ENCODE assay signal across 19 cellular contexts in the genomic region with DNA sequence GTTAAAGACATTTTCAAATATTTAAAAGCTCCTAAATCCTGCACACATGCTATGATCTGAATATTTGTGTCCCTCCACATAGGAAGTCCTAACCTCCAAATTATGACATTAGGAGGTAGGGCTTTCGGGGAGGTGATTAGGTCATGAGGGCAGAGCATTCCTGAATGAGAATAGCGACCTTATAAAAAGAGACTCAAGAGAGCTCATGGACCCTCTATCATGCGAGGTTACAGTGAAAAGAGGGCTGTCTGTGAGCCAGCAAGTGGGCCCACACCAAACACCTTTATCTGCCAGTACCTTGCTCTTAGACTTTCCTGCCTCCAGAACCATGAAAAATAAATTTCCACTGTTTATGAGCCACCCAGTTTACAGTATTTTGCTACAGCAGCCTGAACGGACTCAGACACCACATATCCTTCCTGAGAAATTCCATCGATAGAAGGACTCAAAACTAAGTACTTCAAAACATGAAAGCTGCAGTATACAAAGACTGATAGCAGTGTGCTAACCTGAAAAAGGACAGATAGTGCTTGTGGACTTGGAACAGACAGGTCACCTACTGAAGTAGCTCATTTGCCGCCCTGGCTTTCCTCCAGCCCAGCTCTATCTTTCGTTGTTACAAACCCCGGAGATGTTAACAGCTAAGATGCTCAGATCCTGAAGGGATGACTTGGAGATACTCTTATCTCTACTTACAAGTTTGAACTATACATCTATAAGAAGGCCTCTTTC. TPM values are rescaled to one million over a fixed set of nuclear protein-coding genes. Genes with fewer than 3 reads are reported as not detected.
DNase-seq lines count a peak whose midpoint lies in the region; ATAC-seq, FAIRE-seq and TF ChIP-seq lines count a peak whose summit lies in the region.
"Had no signal": no experiment of that assay in that cellular context is flagged by ENCODE, and none has a peak within 500 bp of the region (broad histone marks: within the 10 kb centered on the region; RNA-seq: fewer than 3 reads in every experiment).

No MANE protein-coding gene starts in this region.

- H3K4me2 ChIP-seq in K562 (ENCODE audit: insufficient read depth, low read length) = peak overlapping the region; percentile 28; the same call in 1 of the 2 replicates

- H2AFZ ChIP-seq in K562 (ENCODE audit: low read depth, low read length) = no peak overlapping the region

- no peak for TF ChIP-seq CTCF in K562 (IDR thresholded peaks at IDR 0.05 in 2 of 3, conservative IDR thresholded peaks at IDR 0.05 in 1 of 3; ENCODE audit: insufficient read depth in 2 of 3, low read depth in 1 of 3, low read length in 3 of 3)
- no peak for TF ChIP-seq CTCF in cardiac muscle cell (IDR thresholded peaks at IDR 0.05; ENCODE audit: low read depth, low read length)
- no peak for TF ChIP-seq CTCF in upper lobe of left lung (IDR thresholded peaks at IDR 0.05)

- H3K79me2 ChIP-seq in K562 (ENCODE audit: control insufficient read depth, insufficient read depth, low read length) = peaks cover 97% of the 10 kb centered on the region

- no peak for TF ChIP-seq EP300 in K562 (IDR thresholded peaks at IDR 0.05; ENCODE audit: low read length)
- TF ChIP-seq EP300 in upper lobe of left lung (IDR thresholded peaks at IDR 0.05) = no peak

- DNase-seq in K562 (ENCODE audit: extremely low read depth in 1 of 4, low spot score in 3 of 4) (peak in 1 of 4 experiments; percentile 30), cardiac muscle cell (ENCODE audit: low read depth in 1 of 2, low spot score in 1 of 2) (peak in 1 of 2 donors; percentile 17), memory B cell (ENCODE audit: low spot score in 2 of 2) (no peak), upper lobe of left lung (no peak)
- DNase-seq: Caco-2; CD4-positive, CD25-positive, alpha-beta regulatory T cell; EL; HCEC 1CT; KG1; NCI-H1436; NCI-H2029 treated with DMSO at 0.1 percent for 48 hours; NCI-H510A treated with DMSO at 0.1 percent for 48 hours; NCI-H82; PC-3 had no signal

- CTCF ChIA-PET in K562 (lab: Yijun Ruan, JAX; ENCODE audit: low intra/inter-chr PET ratio) = no interaction called here

- WGBS in K562 (ENCODE audit: insufficient coverage, low coverage, missing lambda C conversion rate) = 55% methylated on average over 8 of the region's 8 CpGs
- 80 to 86% methylated on average over 8 of the region's 8 CpGs for WGBS in upper lobe of left lung, 2 donors

- no peaks in the 10 kb centered on the region for H3K27me3 Mint-ChIP-seq in memory B cell
- H3K27me3 Mint-ChIP-seq: B cell; CD4-positive, CD25-positive, alpha-beta regulatory T cell had no signal

- H3K36me3 ChIP-seq in HUES48 (ENCODE audit: control insufficient read depth, insufficient read depth, low read length) = no peaks in the 10 kb centered on the region
- no peaks in the 10 kb centered on the region; the same call in 2 of the 3 replicates for H3K36me3 ChIP-seq in K562 (ENCODE audit: control insufficient read depth, insufficient read depth, low read length)
- H3K36me3 ChIP-seq in cardiac muscle cell = no peaks in the 10 kb centered on the region
- no peaks in the 10 kb centered on the region for H3K36me3 ChIP-seq in upper lobe of left lung

- H3K36me3 Mint-ChIP-seq in memory B cell = peaks cover 13% of the 10 kb centered on the region

- H3K9me3 ChIP-seq in HUES48 (ENCODE audit: control insufficient read depth, insufficient read depth, low read length) = no peaks in the 10 kb centered on the region
- no peaks in the 10 kb centered on the region; the same call in 1 of the 2 replicates for H3K9me3 ChIP-seq in K562 (replicated peaks; ENCODE audit: control insufficient read depth, insufficient read depth, low read depth, low read length)
- no peaks in the 10 kb centered on the region for H3K9me3 ChIP-seq in cardiac muscle cell (ENCODE audit: low read depth)
- H3K9me3 ChIP-seq in upper lobe of left lung = no peaks in the 10 kb centered on the region
- H3K9me3 ChIP-seq: Caco-2 had no signal

- H3K27ac ChIP-seq in HUES48 (ENCODE audit: low read depth, low read length) (peak overlapping the region; percentile 52), K562 (ENCODE audit: extremely low read depth, low read depth, low read length) (no peak overlapping the region), cardiac muscle cell (peak overlapping the region; percentile 63), upper lobe of left lung (no peak overlapping the region)
- H3K27ac ChIP-seq: SK-N-MC had no signal

- POLR2A ChIA-PET in K562 (lab: Yijun Ruan, JAX) = interaction anchor here (0.8 to 2.6 kb wide), 5 partner anchors 9 to 16 kb away, joined by 3 to 12 read pairs (median 6); partner anchors contain the start of genes FAM210A and RNMT

- H4K20me1 ChIP-seq in K562 (replicated peaks; ENCODE audit: control insufficient read depth, insufficient read depth, low read length) = 0 out of 2 replicates have a peak, but pooled peaks cover 4% of the 10 kb centered on the region

- FAIRE-seq in K562 (lab: Jason Lieb, UNC) = no peak

- in situ Hi-C loops in K562 (cut with MboI) = no loop called here

- TF ChIP-seq RAD21 in K562 (CRISPR knock-in tag; conservative IDR thresholded peaks at IDR 0.05 in 1 of 2, IDR thresholded peaks at IDR 0.05 in 1 of 2) = no peak

- H3K4me1 Mint-ChIP-seq in memory B cell = peaks cover 26% of the 10 kb centered on the region

- peaks cover 22% of the 10 kb centered on the region for H3K4me1 ChIP-seq in HUES48 (ENCODE audit: control insufficient read depth, insufficient read depth, low read length)
- H3K4me1 ChIP-seq in K562 (replicated peaks in 1 of 2; ENCODE audit: control insufficient read depth in 2 of 2, insufficient read depth in 2 of 2, low read length in 2 of 2) = no peaks in the 10 kb centered on the region; a peak in 2 of 5 replicates
- peaks cover 13% of the 10 kb centered on the region for H3K4me1 ChIP-seq in cardiac muscle cell (ENCODE audit: low read depth)
- no peaks in the 10 kb centered on the region for H3K4me1 ChIP-seq in upper lobe of left lung

- ATAC-seq in K562 (peak; percentile 70), memory B cell (ENCODE audit: low read depth) (no peak), HG03442 (IDR thresholded peaks at IDR 0.05; ENCODE audit: unreplicated experiment) (no peak), HG02840 (IDR thresholded peaks at IDR 0.05; ENCODE audit: low FRiP score, unreplicated experiment) (no peak), upper lobe of left lung (ENCODE audit: low FRiP score in 2 of 2) (no peak)
- ATAC-seq: PC-3 had no signal

- intact Hi-C loops in K562 (cut with micrococcal nuclease) = no loop called here

- H3K27ac Mint-ChIP-seq in memory B cell = peak overlapping the region; percentile 36
- H3K27ac Mint-ChIP-seq: B cell had no signal

- no peak overlapping the region for H3K4me3 Mint-ChIP-seq in memory B cell
- H3K4me3 Mint-ChIP-seq: B cell; CD4-positive, CD25-positive, alpha-beta regulatory T cell had no signal

- no peaks in the 10 kb centered on the region for H3K27me3 ChIP-seq in HUES48 (ENCODE audit: control insufficient read depth, insufficient read depth, low read length)
- H3K27me3 ChIP-seq in K562 (ENCODE audit: control insufficient read depth in 2 of 2, insufficient read depth in 2 of 2, low read length in 2 of 2) = no peaks in the 10 kb centered on the region
- H3K27me3 ChIP-seq in cardiac muscle cell = no peaks in the 10 kb centered on the region
- no peaks in the 10 kb centered on the region for H3K27me3 ChIP-seq in upper lobe of left lung

- no peaks in the 10 kb centered on the region for H3K9me3 Mint-ChIP-seq in memory B cell

- H3K9ac ChIP-seq in HUES48 (ENCODE audit: low read depth, low read length) (no peak overlapping the region), K562 (ENCODE audit: insufficient read depth in 1 of 2, low read depth in 2 of 2, low read length in 2 of 2) (no peak overlapping the region)

- H3K9me1 ChIP-seq in K562 (ENCODE audit: control insufficient read depth, insufficient read depth, low read length) = no peaks in the 10 kb centered on the region

- H3K4me3 ChIP-seq in HUES48 (ENCODE audit: low read depth, low read length) (no peak overlapping the region; the same call in 1 of the 2 replicates), K562 (no peak overlapping the region), cardiac muscle cell (no peak overlapping the region), upper lobe of left lung (no peak overlapping the region)
- H3K4me3 ChIP-seq: SK-N-MC had no signal

- no TSS peak for BruUV-seq in K562 (replicated peaks; lab: Mats Ljungman, UMichigan)

- no peak for TF ChIP-seq POLR2A in K562 (conservative IDR thresholded peaks at IDR 0.05)
- no peak for TF ChIP-seq POLR2A in upper lobe of left lung (IDR thresholded peaks at IDR 0.05)

RNA-seq across cellular contexts. Expression of gene FAM210A, which starts 13.8 kb away (rescaled TPM):
- total RNA-seq in K562 (2011; cell fraction: chromatin; rRNA removed; ENCODE audit: low replicate concordance) = 23.5 and 25.4 TPM in 2 replicates
- total RNA-seq in K562 (2011; cell fraction: nucleolus; rRNA removed) = 9.7 and 12.6 TPM in 2 replicates
- total RNA-seq in K562 (2011; cell fraction: nucleoplasm; rRNA removed) = 16.1 and 19.7 TPM in 2 replicates
- total RNA-seq in K562 (2014; rRNA removed) (19.1 and 23.1 TPM in 2 replicates), K562 (2014; rRNA removed; fragmentation: Illumina TruSeq; extraction: Trizol) (21.2 and 25.3 TPM in 2 replicates), K562 (2015; rRNA removed; fragmentation: Illumina TruSeq; extraction: Trizol) (15.6 and 18.3 TPM in 2 replicates), K562 (2021) (24.4 and 24.9 TPM in 2 replicates), cardiac muscle cell (20.6 and 26.9 TPM in 2 replicates), upper lobe of left lung (10 to 100 TPM in 4 of 6 donors, 1 to 10 TPM in 2; 2.1 to 12.9 (median 10.6) TPM)
- polyA plus RNA-seq in K562 (2011; rRNA removed) (30.5 and 41.7 TPM in 2 replicates), K562 (2014; fragmentation: Illumina TruSeq; extraction: Trizol) (17.4 and 20.0 TPM in 2 replicates), K562 (2014; fragmentation: Nextera tagmentation; extraction: Ambion mirVana) (10 to 100 TPM in 1 of 2 experiments, 1 to 10 TPM in 1; 8.3 to 11.2 TPM), K562 (2014; rRNA removed) (17.4 and 19.8 TPM in 2 replicates), cardiac muscle cell (20.0 and 23.9 TPM in 2 replicates)
- 18.8 and 20.8 TPM in 2 replicates for polyA plus RNA-seq in K562 (2011; cell fraction: cytosol; rRNA removed)
- polyA plus RNA-seq in K562 (2011; cell fraction: nucleus; rRNA removed) = 13.2 and 13.6 TPM in 2 replicates
- polyA plus RNA-seq in K562 (2012) = 12.6 and 16.0 TPM in 2 replicates
- 40.6 and 47.1 TPM in 2 replicates for polyA minus RNA-seq in K562 (2011; rRNA and poly(A)+ RNA removed)
- 16.2 and 23.9 TPM in 2 replicates for polyA minus RNA-seq in K562 (2011; cell fraction: cytosol; rRNA and poly(A)+ RNA removed)
- polyA minus RNA-seq in K562 (2011; cell fraction: nucleus; rRNA and poly(A)+ RNA removed) = 5.5 and 13.2 TPM in 2 replicates

RNA-seq across cellular contexts. Expression of gene RNMT, which starts 13.9 kb away (rescaled TPM):
- total RNA-seq in K562 (2011; cell fraction: chromatin; rRNA removed; ENCODE audit: low replicate concordance) = 11.6 and 53.5 TPM in 2 replicates
- 7.5 and 9.5 TPM in 2 replicates for total RNA-seq in K562 (2011; cell fraction: nucleolus; rRNA removed)
- 25.2 and 39.1 TPM in 2 replicates for total RNA-seq in K562 (2011; cell fraction: nucleoplasm; rRNA removed)
- total RNA-seq in K562 (2014; rRNA removed) (15.7 and 20.2 TPM in 2 replicates), K562 (2014; rRNA removed; fragmentation: Illumina TruSeq; extraction: Trizol) (41.2 and 49.7 TPM in 2 replicates), K562 (2015; rRNA removed; fragmentation: Illumina TruSeq; extraction: Trizol) (26.7 and 28.3 TPM in 2 replicates), K562 (2021) (37.5 and 41.4 TPM in 2 replicates), cardiac muscle cell (28.1 and 36.5 TPM in 2 replicates), upper lobe of left lung (10 to 100 TPM; 15.4 to 29.4 (median 23.5) TPM)
- polyA plus RNA-seq in K562 (2011; rRNA removed) (31.6 and 34.1 TPM in 2 replicates), K562 (2014; fragmentation: Illumina TruSeq; extraction: Trizol) (33.1 and 33.8 TPM in 2 replicates), K562 (2014; fragmentation: Nextera tagmentation; extraction: Ambion mirVana) (10 to 100 TPM; 40.0 to 63.4 TPM), K562 (2014; rRNA removed) (21.7 and 24.1 TPM in 2 replicates), cardiac muscle cell (48.1 and 53.0 TPM in 2 replicates)
- 14.1 and 24.1 TPM in 2 replicates for polyA plus RNA-seq in K562 (2011; cell fraction: cytosol; rRNA removed)
- 43.9 and 56.8 TPM in 2 replicates for polyA plus RNA-seq in K562 (2011; cell fraction: nucleus; rRNA removed)
- 24.7 and 28.9 TPM in 2 replicates for polyA plus RNA-seq in K562 (2012)
- 23.8 and 31.0 TPM in 2 replicates for polyA minus RNA-seq in K562 (2011; rRNA and poly(A)+ RNA removed)
- polyA minus RNA-seq in K562 (2011; cell fraction: cytosol; rRNA and poly(A)+ RNA removed) = 12.9 TPM in 2 replicates
- polyA minus RNA-seq in K562 (2011; cell fraction: nucleus; rRNA and poly(A)+ RNA removed) = 11.7 and 27.5 TPM in 2 replicates

Comparison
In these comparisons a context has a peak if more than half of its experiments do, and no peak if none do; other contexts are left out.
1. H3K27ac ChIP-seq: peak in HUES48 (single experiment) and cardiac muscle cell (single experiment); none in K562 (single experiment) and upper lobe of left lung (0 of 4).